Comparison of ENCODE assay signal across 11 cellular contexts in the genomic region with DNA sequence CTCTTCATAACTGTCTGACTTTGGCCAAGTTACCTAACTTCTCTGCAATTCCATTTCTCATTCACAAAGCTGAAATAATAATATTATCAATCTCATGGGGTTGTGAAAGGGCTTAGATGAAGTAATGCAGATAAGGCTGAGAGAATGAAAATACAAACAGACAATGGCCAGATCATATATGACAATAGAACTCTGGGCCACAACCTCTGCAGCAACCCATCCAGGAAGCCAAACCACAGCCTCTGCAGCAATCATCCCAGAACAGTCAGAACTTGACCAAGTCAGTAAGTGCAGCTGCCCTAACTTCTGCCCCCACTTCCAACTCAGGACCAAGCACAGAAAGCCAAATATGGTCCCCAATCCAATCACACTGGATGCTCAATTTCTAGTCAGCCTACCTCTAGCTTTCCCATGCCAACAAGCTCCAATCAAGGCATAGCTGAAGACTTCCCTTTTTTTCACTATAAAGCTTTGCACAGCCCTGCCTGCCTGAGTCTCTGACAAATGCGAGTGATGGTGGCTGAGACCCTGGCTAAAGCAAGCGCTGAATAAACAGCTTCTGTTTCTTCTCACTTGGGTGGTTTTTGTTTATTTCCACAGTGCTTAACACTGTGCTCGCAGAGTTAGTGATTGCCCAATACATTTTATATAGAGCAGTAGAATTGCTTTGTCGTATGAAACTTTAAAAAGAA. TPM values are rescaled to one million over a fixed set of nuclear protein-coding genes. Genes with fewer than 3 reads are reported as not detected.
DNase-seq lines count a peak whose midpoint lies in the region; ATAC-seq, FAIRE-seq and TF ChIP-seq lines count a peak whose summit lies in the region.
"Had no signal": no experiment of that assay in that cellular context is flagged by ENCODE, and none has a peak within 500 bp of the region (broad histone marks: within the 10 kb centered on the region; RNA-seq: fewer than 3 reads in every experiment).

No MANE protein-coding gene starts in this region.

- no peaks in the 10 kb centered on the region for H3K27me3 ChIP-seq in MG63
- H3K27me3 ChIP-seq in right lobe of liver: no peaks in the 10 kb centered on the region
- H3K27me3 ChIP-seq: cardiac muscle cell had no signal

- intact Hi-C loops in right lobe of liver (cut with DNase I): loop anchor here in 1 of 2 donors (5.0 kb wide), 1 partner anchor 177 kb away; a partner anchor contains a TSS

- H3K4me1 Mint-ChIP-seq in immature natural killer cell: peaks cover 4 to 5% of the 10 kb centered on the region in 2 donors

- TF ChIP-seq CTCF in right lobe of liver (IDR thresholded peaks at IDR 0.05): no peak

- H3K27ac Mint-ChIP-seq in immature natural killer cell: peak overlapping the region in 1 of 6 donors; percentile 22

- H3K27ac ChIP-seq in right lobe of liver: no peak overlapping the region
- H3K27ac ChIP-seq: cardiac muscle cell, SK-N-MC had no signal

- H3K36me3 ChIP-seq in MG63: no peaks in the 10 kb centered on the region
- no peaks in the 10 kb centered on the region for H3K36me3 ChIP-seq in right lobe of liver
- H3K36me3 ChIP-seq: cardiac muscle cell had no signal

- peaks cover 0 to 15% (median 7%) of the 10 kb centered on the region in 4 donors for H3K4me1 ChIP-seq in right lobe of liver

- no peaks in the 10 kb centered on the region for H3K9me3 ChIP-seq in MG63
- H3K9me3 ChIP-seq in right lobe of liver: no peaks in the 10 kb centered on the region

- DNase-seq in MG63: peak; percentile 28
- no peak for DNase-seq in right lobe of liver
- DNase-seq in HTR-8/SVneo (ENCODE audit: insufficient read length, low spot score): no peak
- no peak for DNase-seq in immature natural killer cell
- DNase-seq in cortex of kidney (lab: John Stamatoyannopoulos, UW): no peak

- H3K27me3 Mint-ChIP-seq in immature natural killer cell (ENCODE audit: low read depth in 3 of 3): peaks cover 0 to 5% (median 2%) of the 10 kb centered on the region in 3 donors

- no peaks in the 10 kb centered on the region for H3K36me3 Mint-ChIP-seq in immature natural killer cell

- no peak for FAIRE-seq in HTR-8/SVneo (lab: Jason Lieb, UNC)
- FAIRE-seq: keratinocyte had no signal

- H3K9me3 Mint-ChIP-seq in immature natural killer cell: no peaks in the 10 kb centered on the region

- no peak overlapping the region for H3K4me3 ChIP-seq in MG63
- no peak overlapping the region for H3K4me3 ChIP-seq in right lobe of liver
- H3K4me3 ChIP-seq: cardiac muscle cell, SK-N-MC had no signal

- H3K4me3 Mint-ChIP-seq in immature natural killer cell: no peak overlapping the region

- WGBS in right lobe of liver (ENCODE audit: insufficient coverage, low coverage, low lambda C conversion rate, missing lambda C conversion rate): 16% methylated on average over 4 of the region's 4 CpGs

- no peak for TF ChIP-seq POLR2A in right lobe of liver (IDR thresholded peaks at IDR 0.05)

- ATAC-seq in GM18868 (IDR thresholded peaks at IDR 0.05; ENCODE audit: unreplicated experiment) (peak; percentile 79), HG02571 (IDR thresholded peaks at IDR 0.05; ENCODE audit: unreplicated experiment) (peak; percentile 60), right lobe of liver (peak; percentile 44 to 59 (median 51)), GM18873 (IDR thresholded peaks at IDR 0.05; ENCODE audit: low FRiP score, unreplicated experiment) (no peak)

RNA-seq across cellular contexts. Expression of a gene that starts 34.8 kb away (rescaled TPM):
- total RNA-seq in MG63 (2014; rRNA removed; shearing (Covaris generic); ENCODE audit: low replicate concordance): 23.9 and 24.5 TPM in 2 replicates
- total RNA-seq in right lobe of liver: 10 to 100 TPM; 15.2 to 30.2 (median 22.2) TPM
- polyA plus RNA-seq in immature natural killer cell: 10 to 100 TPM; 26.3 to 49.4 (median 41.9) TPM

RNA-seq across cellular contexts. Expression of a gene that starts 54.8 kb away (rescaled TPM):
- 3.4 and 7.0 TPM in 2 replicates for total RNA-seq in MG63 (2014; rRNA removed; shearing (Covaris generic); ENCODE audit: low replicate concordance)
- 10 to 100 TPM in 5 of 6 experiments, 1 to 10 TPM in 1; 9.0 to 34.1 (median 23.2) TPM for total RNA-seq in right lobe of liver
- 1 to 10 TPM; 3.4 to 6.9 (median 6.2) TPM for polyA plus RNA-seq in immature natural killer cell
